In the genomic region with DNA sequence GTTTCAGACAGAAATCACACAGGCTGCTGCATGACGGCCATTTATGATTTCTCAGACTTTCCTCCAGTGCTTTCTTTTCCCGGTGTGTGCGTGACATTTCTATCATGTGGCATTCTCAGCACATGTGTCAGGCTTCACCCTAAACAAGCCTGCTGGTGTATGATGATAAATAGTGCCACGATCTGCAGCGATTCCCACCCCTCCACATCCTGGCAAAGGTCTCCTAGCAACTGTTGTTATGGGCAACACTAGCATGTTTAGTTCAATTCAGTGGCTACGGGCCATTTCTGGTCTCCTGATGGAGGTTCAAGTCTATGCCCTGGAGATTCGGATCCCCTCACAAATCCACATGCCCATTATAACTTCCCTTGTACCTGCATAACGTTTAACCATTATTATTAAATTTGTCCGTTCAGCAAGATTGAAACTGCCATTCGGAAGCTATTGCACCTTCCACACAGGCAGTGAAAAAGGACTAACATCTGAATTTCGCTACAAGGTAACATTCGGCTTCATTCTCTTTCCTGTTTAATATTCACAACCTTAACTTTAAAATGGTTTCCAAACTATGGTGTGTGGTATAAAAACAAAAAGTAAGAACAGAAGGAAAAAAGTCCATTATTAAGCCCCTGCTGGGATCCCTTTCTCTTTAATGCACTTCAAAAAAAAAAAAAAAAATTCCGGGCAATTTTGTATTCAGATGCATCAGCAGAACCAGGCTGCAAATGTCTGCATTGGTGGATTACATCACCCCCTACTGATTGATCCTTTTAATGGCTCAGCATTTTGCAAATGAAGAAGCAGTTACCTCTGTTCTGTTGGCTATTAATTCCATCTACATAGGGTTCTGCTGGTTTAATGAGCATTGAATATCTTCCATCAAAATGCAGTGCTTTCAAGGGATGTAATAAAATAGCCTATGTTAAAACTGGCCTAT, we compare ENCODE assay signal across 11 cellular contexts.
DNase-seq lines count a peak whose midpoint lies in the region; ATAC-seq and TF ChIP-seq lines count a peak whose summit lies in the region.
"Had no signal": no experiment of that assay in that cellular context is flagged by ENCODE, and none has a peak within 500 bp of the region (broad histone marks: within the 10 kb centered on the region; RNA-seq: fewer than 3 reads in every experiment).

No MANE protein-coding gene starts in this region.

- no peak overlapping the region for H3K4me2 ChIP-seq in fibroblast of lung (ENCODE audit: extremely low read depth, insufficient read depth, low read length)

- H3K9ac ChIP-seq in fibroblast of lung (ENCODE audit: insufficient read depth, low read length), result no peak overlapping the region

- no peaks in the 10 kb centered on the region for H3K79me2 ChIP-seq in fibroblast of lung (ENCODE audit: control insufficient read depth, insufficient read depth, low read length)

- TF ChIP-seq CTCF in fibroblast of lung (conservative IDR thresholded peaks at IDR 0.05 in 1 of 2, IDR thresholded peaks at IDR 0.05 in 1 of 2; ENCODE audit: low read depth in 1 of 2, low read length in 2 of 2), result no peak

- DNase-seq in activated CD4-positive, alpha-beta T cell treated with anti-CD3 and anti-CD28 coated beads for 48 hours, result peak; percentile 6
- DNase-seq in activated CD4-positive, alpha-beta T cell treated with anti-CD3 and anti-CD28 coated beads, Interleukin-2, amount 50 U/mL, for 1 hour, result no peak
- peak; percentile 52 for DNase-seq in NCI-H146 treated with DMSO at 0.1 percent for 48 hours (lab: John Stamatoyannopoulos, UW; ENCODE audit: unreplicated experiment)
- DNase-seq in fibroblast of lung (ENCODE audit: low read depth in 2 of 2), result peak; percentile 8 to 50
- peak; percentile 67 for DNase-seq in retina
- no peak for DNase-seq in NCI-H446 treated with DMSO at 0.1 percent for 48 hours (lab: John Stamatoyannopoulos, UW)
- DNase-seq in C1 segment of cervical spinal cord (lab: John Stamatoyannopoulos, UW), result no peak
- DNase-seq: activated CD8-positive, alpha-beta memory T cell treated with anti-CD3 and anti-CD28 coated beads, Interleukin-2, amount 50 U/mL, for 4 hours; MV-4-11; T-helper 9 cell had no signal

- H2AFZ ChIP-seq in fibroblast of lung (ENCODE audit: low read length), result no peak overlapping the region

- no peaks in the 10 kb centered on the region for H3K9me3 ChIP-seq in fibroblast of lung (ENCODE audit: control insufficient read depth, insufficient read depth, low read depth, low read length)

- no peak for ATAC-seq in GM18520 (IDR thresholded peaks at IDR 0.05; ENCODE audit: unreplicated experiment)

- no peaks in the 10 kb centered on the region for H3K36me3 ChIP-seq in fibroblast of lung (ENCODE audit: control insufficient read depth, insufficient read depth, low read length)

- H3K4me1 ChIP-seq in fibroblast of lung (ENCODE audit: control insufficient read depth, extremely low read depth, insufficient read depth, low read length), result no peaks in the 10 kb centered on the region

- peaks cover 9% of the 10 kb centered on the region for H3K27me3 ChIP-seq in fibroblast of lung (ENCODE audit: control insufficient read depth, insufficient read depth, low read length)

- H3K27ac ChIP-seq in fibroblast of lung (ENCODE audit: insufficient read depth, low read length), result no peak overlapping the region

- H3K4me3 ChIP-seq in fibroblast of lung (replicated peaks in 1 of 4; ENCODE audit: control extremely low read depth in 1 of 4, insufficient read depth in 1 of 4, low read depth in 3 of 4, low read length in 4 of 4), result no peak overlapping the region

- no peaks in the 10 kb centered on the region for H4K20me1 ChIP-seq in fibroblast of lung (ENCODE audit: control insufficient read depth, extremely low read depth, insufficient read depth, low read length)

Comparison
In these comparisons a context has a peak if more than half of its experiments do, and no peak if none do; other contexts are left out.
1. DNase-seq: peak in activated CD4-positive, alpha-beta T cell treated with anti-CD3 and anti-CD28 coated beads for 48 hours (single experiment), NCI-H146 treated with DMSO at 0.1 percent for 48 hours (single experiment), fibroblast of lung (2 of 2) and retina (single experiment); none in activated CD4-positive, alpha-beta T cell treated with anti-CD3 and anti-CD28 coated beads, Interleukin-2, amount 50 U/mL, for 1 hour (single experiment), NCI-H446 treated with DMSO at 0.1 percent for 48 hours (single experiment) and C1 segment of cervical spinal cord (0 of 14).